ENCODE assay signal across 18 cellular contexts in the genomic region with DNA sequence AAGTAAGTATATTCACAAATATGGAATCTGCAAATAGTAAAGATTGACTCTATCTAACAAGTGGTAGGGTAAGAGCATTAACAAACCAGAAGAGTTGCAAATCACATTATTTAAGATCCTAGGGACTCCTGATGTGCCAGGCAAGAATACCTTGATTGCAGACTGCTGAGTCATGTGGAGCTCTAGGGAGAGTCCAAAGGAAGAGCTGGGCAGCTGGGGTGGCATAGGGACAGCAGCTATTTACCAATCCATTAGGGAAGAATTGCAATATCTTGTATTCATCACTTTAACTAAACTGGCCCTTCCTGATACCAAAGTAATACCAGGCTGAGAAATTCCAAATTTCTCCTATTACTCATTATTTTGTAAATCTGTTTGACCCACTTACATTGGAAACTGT. TPM values are rescaled to one million over a fixed set of nuclear protein-coding genes. Genes with fewer than 3 reads are reported as not detected.
A peak's percentile ranks its signal among the peaks of the same experiment; 100 is the strongest.
DNase-seq lines count a peak whose midpoint lies in the region; ATAC-seq and TF ChIP-seq lines count a peak whose summit lies in the region.
"Had no signal": no experiment of that assay in that cellular context is flagged by ENCODE, and none has a peak within 500 bp of the region (broad histone marks: within the 10 kb centered on the region; RNA-seq: fewer than 3 reads in every experiment).

No MANE protein-coding gene starts in this region.

- peak overlapping the region; percentile 17 for H3K27ac ChIP-seq in epithelial cell of prostate
- H3K27ac ChIP-seq: SJSA1 had no signal

- ATAC-seq in omental fat pad (ENCODE audit: low FRiP score) (peak; percentile 59), GM18519 (IDR thresholded peaks at IDR 0.05; ENCODE audit: low FRiP score, unreplicated experiment) (no peak)

- peak; percentile 45 for DNase-seq in NCI-H460 (ENCODE audit: extremely low read depth, low read depth)
- DNase-seq in RPMI7951 (ENCODE audit: low read depth) = peak; percentile 6
- DNase-seq in epithelial cell of prostate (ENCODE audit: low read depth, low spot score) = no peak
- no peak for DNase-seq in omental fat pad (ENCODE audit: low spot score)
- no peak for DNase-seq in NCI-H748 treated with DMSO at 0.1 percent for 48 hours (lab: John Stamatoyannopoulos, UW)
- DNase-seq in CD1c-positive myeloid dendritic cell (ENCODE audit: extremely low spot score) = no peak
- DNase-seq: ACHN; AML-193; COR-L47; KG1; NCI-H1048; NCI-H1436 treated with DMSO at 0.1 percent for 48 hours; NCI-H2081; NCI-H226; NCI-H69; NK-92 treated with Interleukin-12 subunit alpha and Interleukin-12 subunit beta, amount 100 ng/mL, for 24 hours had no signal

- no peak for TF ChIP-seq CTCF in omental fat pad (IDR thresholded peaks at IDR 0.05)

RNA-seq across cellular contexts. Expression of a gene that starts 52.2 kb away (rescaled TPM):
- total RNA-seq in NCI-H460 (2014; rRNA removed; shearing (Covaris generic)) = 0.50 and 0.78 TPM in 2 replicates
- 0.19 and 1.4 TPM in 2 replicates for polyA plus RNA-seq in NCI-H460 (2014; cell fraction: nucleus; rRNA removed)
- total RNA-seq in RPMI7951 (2014; rRNA removed; shearing (Covaris generic)) = 0.59 and 1.7 TPM in 2 replicates
- total RNA-seq in omental fat pad = 1 to 10 TPM; 2.0 to 4.6 (median 4.2) TPM
- total RNA-seq: SJSA1 had no signal

Comparison
In these comparisons a context has a peak if more than half of its experiments do, and no peak if none do; other contexts are left out.
1. DNase-seq: peak in NCI-H460 (single experiment) and RPMI7951 (single experiment); none in epithelial cell of prostate (single experiment), omental fat pad (single experiment), NCI-H748 treated with DMSO at 0.1 percent for 48 hours (single experiment) and CD1c-positive myeloid dendritic cell (single experiment).